23 cellular contexts compared by ENCODE assay signal in genomic region chr5:56658972-56659371, GRCh38.
A peak's percentile ranks its signal among the peaks of the same experiment; 100 is the strongest.
DNase-seq lines count a peak whose midpoint lies in the region; ATAC-seq and FAIRE-seq lines count a peak whose summit lies in the region.
"Had no signal": no experiment of that assay in that cellular context is flagged by ENCODE, and none has a peak within 500 bp of the region (broad histone marks: within the 10 kb centered on the region; RNA-seq: fewer than 3 reads in every experiment).

No MANE protein-coding gene starts in this region.

- H3K27me3 Mint-ChIP-seq in stimulated activated memory B cell treated with anti-CD40 and anti-IgM and Interleukin-4, amounts not matched to agents 10 μg/mL and 1 μg/mL and 100 μg/mL, for 72 hours, result no peaks in the 10 kb centered on the region
- H3K27me3 Mint-ChIP-seq: activated naive CD8-positive, alpha-beta T cell treated with anti-CD3 and anti-CD28 coated beads, Interleukin-2, amount 50 U/mL, for 24 hours; type B pancreatic cell had no signal

- no peak for FAIRE-seq in small intestine (lab: Jason Lieb, UNC)
- FAIRE-seq: colon had no signal

- no peak overlapping the region for H3K4me3 ChIP-seq in small intestine (ENCODE audit: low read depth in 1 of 2, low read length in 2 of 2)
- H3K4me3 ChIP-seq: ovary, right lobe of liver had no signal

- H3K36me3 Mint-ChIP-seq in stimulated activated memory B cell treated with anti-CD40 and anti-IgM and Interleukin-4, amounts not matched to agents 10 μg/mL and 1 μg/mL and 100 μg/mL, for 72 hours, result no peaks in the 10 kb centered on the region
- H3K36me3 Mint-ChIP-seq: mesothelial cell of epicardium, natural killer cell, type B pancreatic cell had no signal

- H3K36me3 ChIP-seq in small intestine (ENCODE audit: control insufficient read depth in 2 of 2, insufficient read depth in 2 of 2, low read length in 2 of 2), result no peaks in the 10 kb centered on the region
- H3K36me3 ChIP-seq: brain microvascular endothelial cell, ovary, right lobe of liver had no signal

- no peaks in the 10 kb centered on the region for H3K9me3 Mint-ChIP-seq in stimulated activated memory B cell treated with anti-CD40 and anti-IgM and Interleukin-4, amounts not matched to agents 10 μg/mL and 1 μg/mL and 100 μg/mL, for 72 hours
- H3K9me3 Mint-ChIP-seq: activated naive CD8-positive, alpha-beta T cell treated with anti-CD3 and anti-CD28 coated beads, Interleukin-2, amount 50 U/mL, for 24 hours; natural killer cell; type B pancreatic cell had no signal

- ATAC-seq in HG02938 (IDR thresholded peaks at IDR 0.05; ENCODE audit: unreplicated experiment) (peak; percentile 62), GM19455 (IDR thresholded peaks at IDR 0.05; ENCODE audit: unreplicated experiment) (no peak)
- ATAC-seq in stimulated activated memory B cell treated with anti-CD40 and anti-IgM and Interleukin-4, amounts not matched to agents 10 μg/mL and 1 μg/mL and 100 μg/mL, for 72 hours, result no peak
- ATAC-seq: activated naive CD8-positive, alpha-beta T cell treated with anti-CD3 and anti-CD28 coated beads, Interleukin-2, amount 50 U/mL, for 24 hours; natural killer cell had no signal

- peak overlapping the region; percentile 40 for H3K27ac Mint-ChIP-seq in stimulated activated memory B cell treated with anti-CD40 and anti-IgM and Interleukin-4, amounts not matched to agents 10 μg/mL and 1 μg/mL and 100 μg/mL, for 72 hours
- H3K27ac Mint-ChIP-seq: activated naive CD8-positive, alpha-beta T cell treated with anti-CD3 and anti-CD28 coated beads, Interleukin-2, amount 50 U/mL, for 24 hours; mesothelial cell of epicardium; natural killer cell; type B pancreatic cell had no signal

- H3K27ac ChIP-seq in epithelial cell of prostate (peak overlapping the region; percentile 53), small intestine (ENCODE audit: low read depth in 1 of 2, low read length in 1 of 2) (no peak overlapping the region)
- H3K27ac ChIP-seq: brain microvascular endothelial cell, ovary, right lobe of liver had no signal

- H3K4me1 Mint-ChIP-seq in stimulated activated memory B cell treated with anti-CD40 and anti-IgM and Interleukin-4, amounts not matched to agents 10 μg/mL and 1 μg/mL and 100 μg/mL, for 72 hours, result peaks cover 43% of the 10 kb centered on the region

- H3K27me3 ChIP-seq in small intestine (ENCODE audit: control insufficient read depth in 2 of 2, insufficient read depth in 2 of 2, low read length in 2 of 2), result no peaks in the 10 kb centered on the region
- H3K27me3 ChIP-seq: brain microvascular endothelial cell, ovary, right lobe of liver had no signal

- H3K4me3 Mint-ChIP-seq in stimulated activated memory B cell treated with anti-CD40 and anti-IgM and Interleukin-4, amounts not matched to agents 10 μg/mL and 1 μg/mL and 100 μg/mL, for 72 hours, result no peak overlapping the region
- H3K4me3 Mint-ChIP-seq: activated naive CD8-positive, alpha-beta T cell treated with anti-CD3 and anti-CD28 coated beads, Interleukin-2, amount 50 U/mL, for 24 hours; mesothelial cell of epicardium; natural killer cell; type B pancreatic cell had no signal

- WGBS in small intestine, 3 donors, result 63 to 82% (median 77%) methylated on average over 1 of the region's 1 CpG

- H3K4me1 ChIP-seq in small intestine (ENCODE audit: control insufficient read depth in 2 of 2, insufficient read depth in 1 of 2, low read depth in 1 of 2, low read length in 1 of 2), result no peaks in the 10 kb centered on the region
- H3K4me1 ChIP-seq: right lobe of liver had no signal

- DNase-seq in RPMI8226 (peak; percentile 37), epithelial cell of prostate (ENCODE audit: low read depth, low spot score) (no peak), DMS79 treated with DMSO at 0.1 percent for 48 hours (lab: John Stamatoyannopoulos, UW) (no peak), small intestine (no peak)
- DNase-seq in activated CD8-positive, alpha-beta memory T cell treated with anti-CD3 and anti-CD28 coated beads for 24 hours, result no peak
- DNase-seq: activated CD4-positive, alpha-beta T cell treated with anti-CD3 and anti-CD28 coated beads, Interleukin-2, amount 50 U/mL, for 4 hours; activated effector memory CD4-positive, alpha-beta T cell treated with anti-CD3 and anti-CD28 coated beads, Interleukin-2, amount 50 U/mL, for 16 hours; activated naive CD8-positive, alpha-beta T cell treated with anti-CD3 and anti-CD28 coated beads, Interleukin-2, amount 50 U/mL, for 24 hours; brain microvascular endothelial cell; DMS79; glutamatergic neuron; H7; natural killer cell; NCI-H1105 treated with DMSO at 0.1 percent for 48 hours; NCI-H446 treated with DMSO at 0.1 percent for 48 hours; ovary; right lobe of liver had no signal

- H3K9me3 ChIP-seq in small intestine (ENCODE audit: control insufficient read depth, low read depth), result no peaks in the 10 kb centered on the region
- H3K9me3 ChIP-seq: ovary, right lobe of liver had no signal
